ENCODE assay signal across 8 cellular contexts in genomic region chr9:20621553-20622329, GRCh38. TPM values are rescaled to one million over a fixed set of nuclear protein-coding genes. Genes with fewer than 3 reads are reported as not detected.
A peak's percentile ranks its signal among the peaks of the same experiment; 100 is the strongest.
DNase-seq lines count a peak whose midpoint lies in the region; ATAC-seq and TF ChIP-seq lines count a peak whose summit lies in the region.

No MANE protein-coding gene starts in this region.

- ATAC-seq in GM21717 (IDR thresholded peaks at IDR 0.05; ENCODE audit: unreplicated experiment) (peak; percentile 24), HG03196 (IDR thresholded peaks at IDR 0.05; ENCODE audit: unreplicated experiment) (no peak)

- no peaks in the 10 kb centered on the region for H3K36me3 ChIP-seq in kidney epithelial cell (ENCODE audit: control insufficient read depth, insufficient read depth, low read length)

- TF ChIP-seq CTCF in kidney epithelial cell (IDR thresholded peaks at IDR 0.05; ENCODE audit: insufficient read depth, low read length, poor library complexity, severe bottlenecking): no peak

- H3K27me3 ChIP-seq in kidney epithelial cell (ENCODE audit: control insufficient read depth, insufficient read depth, low read length): no peaks in the 10 kb centered on the region

- H3K4me3 ChIP-seq in kidney epithelial cell (ENCODE audit: low read depth, low read length): peak overlapping the region; percentile 90

- DNase-seq in DMS153 treated with DMSO at 0.1 percent for 48 hours (lab: John Stamatoyannopoulos, UW; ENCODE audit: unreplicated experiment) (peak; percentile 23), NAMALWA (ENCODE audit: low spot score) (peak; percentile 71), cerebellar cortex (ENCODE audit: low spot score) (peak; percentile 65), kidney epithelial cell (ENCODE audit: low read depth) (no peak)
- DNase-seq in activated CD4-positive, CD25-positive, alpha-beta regulatory T cell treated with anti-CD3 and anti-CD28 coated beads, Interleukin-2, amount 50 U/mL, for 16 hours (ENCODE audit: low read depth, low spot score): peak; percentile 50
- DNase-seq in stimulated activated CD4-positive, alpha-beta T cell treated with anti-CD3 and anti-CD28 coated beads, Interleukin-15, amount 100 ng/mL, for 1 hour (ENCODE audit: low read depth in 1 of 2, low spot score in 1 of 2): peak; percentile 56 to 65

RNA-seq across cellular contexts. Expression of gene MLLT3, which starts 0.6 kb away (rescaled TPM):
- total RNA-seq in kidney epithelial cell: 16.2 and 32.4 TPM in 2 replicates
